ENCODE assay signal across 13 cellular contexts in the genomic region with DNA sequence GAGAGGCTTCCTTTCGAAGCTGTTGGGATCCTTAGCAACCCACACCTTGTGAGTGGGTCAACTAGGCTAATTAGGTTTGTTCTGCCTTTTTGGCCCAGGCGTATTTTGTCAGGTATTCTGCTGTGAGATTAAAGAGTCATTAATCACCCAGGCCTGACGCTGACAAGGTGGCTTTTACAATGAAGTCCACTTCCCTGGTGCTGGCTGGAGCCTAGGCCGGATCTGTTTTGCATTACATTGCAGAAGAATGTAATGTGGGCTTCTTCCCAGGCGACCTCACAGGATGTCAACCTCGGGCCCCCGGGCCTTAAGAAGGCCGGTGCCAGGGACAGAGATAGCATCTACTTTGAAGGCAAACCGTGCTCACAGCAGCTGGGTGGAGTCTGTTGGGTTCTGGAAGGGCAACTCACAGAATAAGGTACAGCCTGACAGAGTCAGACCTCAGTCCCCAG.
DNase-seq lines count a peak whose midpoint lies in the region; ATAC-seq and TF ChIP-seq lines count a peak whose summit lies in the region.
"Had no signal": no experiment of that assay in that cellular context is flagged by ENCODE, and none has a peak within 500 bp of the region (broad histone marks: within the 10 kb centered on the region; RNA-seq: fewer than 3 reads in every experiment).

No MANE protein-coding gene starts in this region.

- H3K36me3 ChIP-seq in HUES64 (ENCODE audit: insufficient read depth, low read length) (no peaks in the 10 kb centered on the region), A673 (ENCODE audit: insufficient read depth, low read length, poor library complexity, severe bottlenecking) (no peaks in the 10 kb centered on the region), left lung (no peaks in the 10 kb centered on the region)
- H3K36me3 ChIP-seq: tibial nerve had no signal

- H3K4me1 ChIP-seq in HUES64 (ENCODE audit: insufficient read depth, low read length) (peaks cover 28% of the 10 kb centered on the region), A673 (ENCODE audit: insufficient read depth, low read length, poor library complexity, severe bottlenecking) (peaks cover 10% of the 10 kb centered on the region), left lung (peaks cover 0 to 2% of the 10 kb centered on the region in 2 donors)
- H3K4me1 ChIP-seq: tibial nerve had no signal

- no TSS peak for BruUV-seq in A673 (replicated peaks; lab: Mats Ljungman, UMichigan)

- CTCF ChIA-PET in A673 (lab: Charles Lee) = no interaction called here

- intact Hi-C loops in A673 (cut with micrococcal nuclease; ENCODE audit: unreplicated experiment) = no loop called here
- intact Hi-C loops in left lung (cut with DNase I) = no loop called here

- peak overlapping the region; percentile 11; the same call in 1 of the 2 replicates for H3K4me3 ChIP-seq in HUES64 (ENCODE audit: low read length)
- H3K4me3 ChIP-seq in A673 (ENCODE audit: low read depth, low read length, poor library complexity, severe bottlenecking) = no peak overlapping the region
- H3K4me3 ChIP-seq in left lung = no peak overlapping the region
- H3K4me3 ChIP-seq: tibial nerve had no signal

- POLR2A ChIA-PET in A673 (lab: Charles Lee; ENCODE audit: low non-redundant PET) = no interaction called here

- H3K27ac ChIP-seq in HUES64 (ENCODE audit: low read depth, low read length) (peak overlapping the region; percentile 91), A673 (ENCODE audit: low read depth, low read length, poor library complexity, severe bottlenecking) (no peak overlapping the region), left lung (no peak overlapping the region)
- H3K27ac ChIP-seq: tibial nerve had no signal

- H3K9ac ChIP-seq in HUES64 (ENCODE audit: low read depth, low read length) = peak overlapping the region; percentile 45

- 4% methylated on average over 9 of the region's 9 CpGs for WGBS in HUES64

- ATAC-seq in GM21529 (IDR thresholded peaks at IDR 0.05; ENCODE audit: unreplicated experiment) (no peak), left lung (no peak)
- ATAC-seq: activated naive CD4-positive, alpha-beta T cell treated with anti-CD3 and anti-CD28 coated beads, Interleukin-2, amount 50 U/mL, for 72 hours; PC-3; right cardiac atrium had no signal

- H3K27me3 ChIP-seq in HUES64 (ENCODE audit: insufficient read depth, low read length) = no peaks in the 10 kb centered on the region
- no peaks in the 10 kb centered on the region for H3K27me3 ChIP-seq in A673 (replicated peaks; ENCODE audit: insufficient read depth, low read depth, low read length, poor library complexity)
- H3K27me3 ChIP-seq in left lung = no peaks in the 10 kb centered on the region
- H3K27me3 ChIP-seq: tibial nerve had no signal

- TF ChIP-seq CTCF in A673 (conservative IDR thresholded peaks at IDR 0.05; ENCODE audit: low read depth, low read length) (no peak), left lung (IDR thresholded peaks at IDR 0.05) (no peak)

- no peaks in the 10 kb centered on the region for H3K9me3 ChIP-seq in HUES64 (ENCODE audit: insufficient read depth, low read depth, low read length)
- H3K9me3 ChIP-seq in A673 (ENCODE audit: low read depth, low read length, poor library complexity, severe bottlenecking) = no peaks in the 10 kb centered on the region
- no peaks in the 10 kb centered on the region for H3K9me3 ChIP-seq in left lung
- H3K9me3 ChIP-seq: tibial nerve had no signal

- peak; percentile 86 for DNase-seq in RPMI7951 (ENCODE audit: low read depth)
- DNase-seq in iPS DF 4.7 (ENCODE audit: extremely low read depth, low spot score) = peak; percentile 75
- peak; percentile 5 for DNase-seq in renal cortical epithelial cell (ENCODE audit: low read depth)
- no peak for DNase-seq in A673 (ENCODE audit: low spot score)
- DNase-seq in left lung = no peak
- DNase-seq: CD4-positive, CD25-positive, alpha-beta regulatory T cell; NCI-H446; PC-3; right cardiac atrium had no signal

Comparison
In these comparisons a context has a peak if more than half of its experiments do, and no peak if none do; other contexts are left out.
1. DNase-seq: peak in RPMI7951 (single experiment), iPS DF 4.7 (single experiment) and renal cortical epithelial cell (single experiment); none in A673 (single experiment) and left lung (0 of 2).